Comparison of ENCODE assay signal across 8 cellular contexts in the genomic region with DNA sequence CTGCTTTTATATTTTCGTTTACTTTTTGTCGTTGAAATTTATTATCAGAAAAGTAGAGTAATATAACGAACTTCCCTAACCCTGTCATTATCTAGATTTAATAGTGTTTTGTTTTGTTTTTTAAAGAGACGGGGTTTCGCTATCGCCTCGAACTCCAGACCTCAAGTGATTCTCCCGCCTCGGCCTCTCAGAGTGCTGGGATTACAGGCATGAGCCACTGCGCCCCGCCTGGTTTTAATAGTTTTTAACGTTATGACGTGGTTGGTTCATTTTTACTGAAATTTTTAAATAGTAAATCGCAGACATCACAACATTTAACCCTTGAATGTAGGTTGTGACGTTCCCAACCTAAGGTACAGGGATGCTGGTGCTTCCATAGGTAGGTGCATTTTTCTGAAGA. TPM values are rescaled to one million over a fixed set of nuclear protein-coding genes. Genes with fewer than 3 reads are reported as not detected.
A peak's percentile ranks its signal among the peaks of the same experiment; 100 is the strongest.
DNase-seq lines count a peak whose midpoint lies in the region; ATAC-seq, FAIRE-seq and TF ChIP-seq lines count a peak whose summit lies in the region.

No MANE protein-coding gene starts in this region.

- peak overlapping the region; percentile 98 for H3K27ac Mint-ChIP-seq in glutamatergic neuron (ENCODE audit: unreplicated experiment)

- TF ChIP-seq CTCF in heart left ventricle (IDR thresholded peaks at IDR 0.05) (no peak), glutamatergic neuron (IDR thresholded peaks at IDR 0.05; ENCODE audit: partially characterized antibody, unreplicated experiment) (no peak)

- no peak for ATAC-seq in heart left ventricle
- ATAC-seq in left cardiac atrium: no peak
- ATAC-seq in HG02678 (IDR thresholded peaks at IDR 0.05; ENCODE audit: unreplicated experiment): no peak
- ATAC-seq in GM21786 (IDR thresholded peaks at IDR 0.05; ENCODE audit: unreplicated experiment): no peak

- peaks cover 5% of the 10 kb centered on the region for H3K27me3 Mint-ChIP-seq in glutamatergic neuron (ENCODE audit: unreplicated experiment)

- H3K9ac ChIP-seq in skeletal muscle satellite cell (ENCODE audit: low read depth, low read length): peak overlapping the region; percentile 90

- WGBS in heart left ventricle, 4 donors: 11 to 21% (median 16%) methylated on average over 15 of the region's 15 CpGs

- H3K4me3 ChIP-seq in heart left ventricle (peak overlapping the region; percentile 36 to 95 (median 72)), skeletal muscle satellite cell (ENCODE audit: low read length) (peak overlapping the region; percentile 76)

- no peak for TF ChIP-seq POLR2A in heart left ventricle (IDR thresholded peaks at IDR 0.05)

- intact Hi-C loops in heart left ventricle (cut with DNase I): loop anchor here in 1 of 10 donors (5.0 kb wide), 1 partner anchor 34 kb away; a partner anchor contains a TSS
- intact Hi-C loops in left cardiac atrium (cut with DNase I): loop anchor here in 1 of 2 donors (10.0 kb wide), 1 partner anchor 372 kb away; a partner anchor contains a TSS

- peaks cover 0 to 46% (median 32%) of the 10 kb centered on the region in 9 donors for H3K36me3 ChIP-seq in heart left ventricle
- peaks cover 26% of the 10 kb centered on the region for H3K36me3 ChIP-seq in skeletal muscle satellite cell (ENCODE audit: insufficient read depth, low read length)

- no peaks in the 10 kb centered on the region for H3K36me3 Mint-ChIP-seq in glutamatergic neuron (ENCODE audit: unreplicated experiment)

- peaks cover 5% of the 10 kb centered on the region for H3K9me3 Mint-ChIP-seq in glutamatergic neuron (ENCODE audit: unreplicated experiment)

- peak overlapping the region; percentile 85 for H3K4me2 ChIP-seq in skeletal muscle satellite cell (ENCODE audit: low read length)

- DNase-seq in heart left ventricle (no peak), left cardiac atrium (no peak), glutamatergic neuron (no peak), RCC 7860 (ENCODE audit: low spot score) (no peak)
- peak; percentile 31 to 40 for DNase-seq in activated T-cell treated with anti-CD3 and anti-CD28 coated beads, Interleukin-2, amount 50 U/mL, for 48 hours

- H3K4me3 Mint-ChIP-seq in glutamatergic neuron (ENCODE audit: unreplicated experiment): peak overlapping the region; percentile 99

- H3K9me3 ChIP-seq in heart left ventricle (no peaks in the 10 kb centered on the region), skeletal muscle satellite cell (replicated peaks; ENCODE audit: low read length) (no peaks in the 10 kb centered on the region)

- FAIRE-seq in RCC 7860 (lab: Jason Lieb, UNC): no peak

- H3K27ac ChIP-seq in heart left ventricle: peak overlapping the region; percentile 90 to 100 (median 96)

- H3K4me1 Mint-ChIP-seq in glutamatergic neuron (ENCODE audit: low read depth, unreplicated experiment): peaks cover 13% of the 10 kb centered on the region

- H3K27me3 ChIP-seq in heart left ventricle (no peaks in the 10 kb centered on the region), skeletal muscle satellite cell (ENCODE audit: control insufficient read depth, insufficient read depth, low read length) (no peaks in the 10 kb centered on the region)

- H3K4me1 ChIP-seq in heart left ventricle (peaks cover 0 to 60% (median 55%) of the 10 kb centered on the region in 12 donors), skeletal muscle satellite cell (ENCODE audit: control insufficient read depth, insufficient read depth, low read length) (peaks cover 28% of the 10 kb centered on the region)

RNA-seq across cellular contexts. Expression of a gene that starts 1.0 kb away (rescaled TPM):
- total RNA-seq in heart left ventricle (100 to 1,000 TPM in 8 of 9 donors, 10 to 100 TPM in 1; 93.2 to 149 (median 116) TPM), left cardiac atrium (100 to 1,000 TPM; 115 to 131 TPM), glutamatergic neuron (ENCODE audit: unreplicated experiment) (156 TPM)
- polyA plus RNA-seq in heart left ventricle: 100 to 1,000 TPM; 119 to 142 TPM
- total RNA-seq in skeletal muscle satellite cell (2012; rRNA removed): 42.6 and 52.4 TPM in 2 replicates

RNA-seq across cellular contexts. Expression of a gene that starts 17.1 kb away (rescaled TPM):
- total RNA-seq in heart left ventricle (under 1 TPM in 4 of 9 donors, not detected in 5; 0.13 to 0.35 (median 0.23) TPM), left cardiac atrium (not detected), glutamatergic neuron (ENCODE audit: unreplicated experiment) (not detected)
- under 1 TPM; 0.07 to 0.11 TPM for polyA plus RNA-seq in heart left ventricle
- total RNA-seq in skeletal muscle satellite cell (2012; rRNA removed): not detected in 2 replicates

RNA-seq across cellular contexts. Expression of a gene that starts 32.5 kb away (rescaled TPM):
- total RNA-seq in heart left ventricle: 10 to 100 TPM in 6 of 9 donors, 1 to 10 TPM in 3; 5.9 to 18.9 (median 13.6) TPM
- polyA plus RNA-seq in heart left ventricle: 1 to 10 TPM; 4.8 to 5.4 TPM
- 10 to 100 TPM in 1 of 2 donors, 1 to 10 TPM in 1; 9.4 to 11.9 TPM for total RNA-seq in left cardiac atrium
- total RNA-seq in glutamatergic neuron (ENCODE audit: unreplicated experiment): 7.4 TPM
- 4.1 and 4.4 TPM in 2 replicates for total RNA-seq in skeletal muscle satellite cell (2012; rRNA removed)

RNA-seq across cellular contexts. Expression of a gene that starts 32.7 kb away (rescaled TPM):
- 100 to 1,000 TPM in 1 of 9 donors, 10 to 100 TPM in 8; 38.7 to 107 (median 80.8) TPM for total RNA-seq in heart left ventricle
- 100 to 1,000 TPM in 1 of 2 donors, 10 to 100 TPM in 1; 78.2 to 145 TPM for polyA plus RNA-seq in heart left ventricle
- total RNA-seq in left cardiac atrium: 10 to 100 TPM; 53.2 to 55.0 TPM
- 8.0 TPM for total RNA-seq in glutamatergic neuron (ENCODE audit: unreplicated experiment)
- 22.8 and 39.1 TPM in 2 replicates for total RNA-seq in skeletal muscle satellite cell (2012; rRNA removed)

Comparison
In these comparisons a context has a peak if more than half of its experiments do, and no peak if none do; other contexts are left out.
1. DNase-seq: peak in activated T-cell treated with anti-CD3 and anti-CD28 coated beads, Interleukin-2, amount 50 U/mL, for 48 hours (2 of 2); none in heart left ventricle (0 of 5), left cardiac atrium (single experiment), glutamatergic neuron (single experiment) and RCC 7860 (single experiment).